Comparison of ENCODE assay signal across 29 cellular contexts in genomic region chr20:56780266-56780665, GRCh38.
DNase-seq lines count a peak whose midpoint lies in the region; ATAC-seq, FAIRE-seq and TF ChIP-seq lines count a peak whose summit lies in the region.
"Had no signal": no experiment of that assay in that cellular context is flagged by ENCODE, and none has a peak within 500 bp of the region (broad histone marks: within the 10 kb centered on the region; RNA-seq: fewer than 3 reads in every experiment).

No MANE protein-coding gene starts in this region.

- peak overlapping the region; percentile 75 for H3K4me2 ChIP-seq in keratinocyte (ENCODE audit: control insufficient read depth, extremely low read depth, insufficient read depth, low read depth, low read length)

- dilution Hi-C loops in keratinocyte (cut with MboI; ENCODE audit: extremely low pct_ligation_motif_present, low sequenced_read_pairs) = no loop called here

- H4K20me1 ChIP-seq in keratinocyte (ENCODE audit: control insufficient read depth, extremely low read depth, insufficient read depth, low read length) = no peaks in the 10 kb centered on the region

- intact Hi-C loops in vagina (cut with DNase I) (no loop called here), lower lobe of right lung (cut with DNase I) (no loop called here)

- no peaks in the 10 kb centered on the region for H3K79me2 ChIP-seq in keratinocyte (ENCODE audit: control insufficient read depth, insufficient read depth, low read length)

- no peaks in the 10 kb centered on the region for H3K9me1 ChIP-seq in keratinocyte (ENCODE audit: control insufficient read depth, extremely low read depth, insufficient read depth, low read length)

- H3K4me3 Mint-ChIP-seq in activated naive CD4-positive, alpha-beta T cell treated with anti-CD3 and anti-CD28 coated beads, Interleukin-2, amount 10 ng/mL, durations not matched to agents 7 days and 5 days = no peak overlapping the region
- H3K4me3 Mint-ChIP-seq in T-helper 2 cell treated with Interferon-gamma antibody and Interleukin-4, amounts not matched to agents 5 μg/mL and 100 μg/mL, for 36 hours = no peak overlapping the region
- H3K4me3 Mint-ChIP-seq: activated B cell treated with CpG ODN at 0.5 μM for 24 hours; activated naive CD8-positive, alpha-beta T cell treated with anti-CD3 and anti-CD28 coated beads, Interleukin-2, amount 10 ng/mL, durations not matched to agents 7 days and 5 days; activated T-cell treated with anti-CD3 and anti-CD28 coated beads, Interleukin-2, amount 50 U/mL, for 24 hours; CD4-positive, alpha-beta memory T cell; stimulated activated naive B cell treated with anti-CD40 and anti-IgM and Interleukin-4, amounts not matched to agents 10 μg/mL and 1 μg/mL and 100 μg/mL, for 72 hours had no signal

- peaks cover 27% of the 10 kb centered on the region for H3K27me3 Mint-ChIP-seq in activated naive CD4-positive, alpha-beta T cell treated with anti-CD3 and anti-CD28 coated beads, Interleukin-2, amount 10 ng/mL, durations not matched to agents 7 days and 5 days
- H3K27me3 Mint-ChIP-seq in T-helper 2 cell treated with Interferon-gamma antibody and Interleukin-4, amounts not matched to agents 5 μg/mL and 100 μg/mL, for 36 hours (ENCODE audit: low read depth) = peaks cover 7% of the 10 kb centered on the region
- H3K27me3 Mint-ChIP-seq: activated naive CD8-positive, alpha-beta T cell treated with anti-CD3 and anti-CD28 coated beads, Interleukin-2, amount 10 ng/mL, durations not matched to agents 7 days and 5 days had no signal

- H3K27ac Mint-ChIP-seq in activated naive CD4-positive, alpha-beta T cell treated with anti-CD3 and anti-CD28 coated beads, Interleukin-2, amount 10 ng/mL, durations not matched to agents 7 days and 5 days = peak overlapping the region; percentile 77
- no peak overlapping the region for H3K27ac Mint-ChIP-seq in T-helper 2 cell treated with Interferon-gamma antibody and Interleukin-4, amounts not matched to agents 5 μg/mL and 100 μg/mL, for 36 hours
- H3K27ac Mint-ChIP-seq: activated B cell treated with CpG ODN at 0.5 μM for 24 hours; activated naive CD8-positive, alpha-beta T cell treated with anti-CD3 and anti-CD28 coated beads, Interleukin-2, amount 10 ng/mL, durations not matched to agents 7 days and 5 days; activated T-cell treated with anti-CD3 and anti-CD28 coated beads, Interleukin-2, amount 50 U/mL, for 24 hours; stimulated activated naive B cell treated with anti-CD40 and anti-IgM and Interleukin-4, amounts not matched to agents 10 μg/mL and 1 μg/mL and 100 μg/mL, for 72 hours had no signal

- TF ChIP-seq POLR2A in vagina (IDR thresholded peaks at IDR 0.05) = no peak

- H3K36me3 ChIP-seq in keratinocyte (ENCODE audit: control insufficient read depth in 2 of 2, extremely low read depth in 1 of 2, insufficient read depth in 2 of 2, low read length in 2 of 2) (no peaks in the 10 kb centered on the region), vagina (no peaks in the 10 kb centered on the region), lower lobe of right lung (no peaks in the 10 kb centered on the region)
- H3K36me3 ChIP-seq: HAP-1, left lung, neutrophil, prostate gland, upper lobe of left lung had no signal

- no peak overlapping the region for H3K4me3 ChIP-seq in keratinocyte (ENCODE audit: control insufficient read depth in 2 of 3, extremely low read depth in 1 of 3, insufficient read depth in 2 of 3, low read depth in 1 of 3, low read length in 3 of 3)
- H3K4me3 ChIP-seq in vagina = no peak overlapping the region
- H3K4me3 ChIP-seq in lower lobe of right lung = no peak overlapping the region
- H3K4me3 ChIP-seq: coronary artery, GM12878, HAP-1, left lung, prostate gland, upper lobe of left lung had no signal

- H3K9ac ChIP-seq in keratinocyte (ENCODE audit: control insufficient read depth, extremely low read depth, insufficient read depth, low read length) = peak overlapping the region; percentile 61

- peak; percentile 34 for FAIRE-seq in keratinocyte (lab: Jason Lieb, UNC)
- FAIRE-seq: astrocyte, GM12878, islet of Langerhans had no signal

- no peak for ATAC-seq in lower lobe of right lung
- ATAC-seq: GM12878; stimulated activated naive B cell treated with anti-CD40 and anti-IgM and Interleukin-4, amounts not matched to agents 10 μg/mL and 1 μg/mL and 100 μg/mL, for 72 hours had no signal

- DNase-seq in activated naive CD4-positive, alpha-beta T cell treated with anti-CD3 and anti-CD28 coated beads, Interleukin-2, amount 10 ng/mL, durations not matched to agents 7 days and 5 days = no peak
- no peak for DNase-seq in activated naive CD4-positive, alpha-beta T cell treated with Interleukin-2 at 50 U/mL for 16 hours
- DNase-seq in RWPE1 (ENCODE audit: low spot score) (no peak), keratinocyte (ENCODE audit: low read depth, low spot score) (no peak), vagina (ENCODE audit: extremely low spot score in 2 of 2) (no peak), lower lobe of right lung (no peak)
- no peak for DNase-seq in T-helper 2 cell treated with Interferon-gamma antibody and Interleukin-4, amounts not matched to agents 5 μg/mL and 100 μg/mL, for 36 hours (ENCODE audit: low spot score)
- no peak for DNase-seq in stimulated activated CD4-positive, alpha-beta T cell treated with anti-CD3 and anti-CD28 coated beads, Interleukin-15, amount 100 ng/mL, for 24 hours
- DNase-seq: activated B cell treated with CpG ODN at 0.5 μM for 24 hours; activated effector memory CD4-positive, alpha-beta T cell treated with anti-CD3 and anti-CD28 coated beads, Interleukin-2, amount 50 U/mL, for 16 hours; activated naive CD8-positive, alpha-beta T cell treated with anti-CD3 and anti-CD28 coated beads, Interleukin-2, amount 10 ng/mL, durations not matched to agents 7 days and 5 days; activated T-cell treated with anti-CD3 and anti-CD28 coated beads, Interleukin-2, amount 50 U/mL, for 24 hours; AML-193; caudate nucleus; CD4-positive, alpha-beta memory T cell; effector CD8-positive, alpha-beta T cell; Kasumi-1; left lung; NCI-H1092; NCI-H1694; stimulated activated naive B cell treated with anti-CD40 and anti-IgM and Interleukin-4, amounts not matched to agents 10 μg/mL and 1 μg/mL and 100 μg/mL, for 72 hours; upper lobe of left lung had no signal

- peaks cover 23% of the 10 kb centered on the region for H3K4me1 Mint-ChIP-seq in activated naive CD4-positive, alpha-beta T cell treated with anti-CD3 and anti-CD28 coated beads, Interleukin-2, amount 10 ng/mL, durations not matched to agents 7 days and 5 days
- peaks cover 4% of the 10 kb centered on the region for H3K4me1 Mint-ChIP-seq in T-helper 2 cell treated with Interferon-gamma antibody and Interleukin-4, amounts not matched to agents 5 μg/mL and 100 μg/mL, for 36 hours (ENCODE audit: low read depth)
- H3K4me1 Mint-ChIP-seq: activated B cell treated with CpG ODN at 0.5 μM for 24 hours; CD4-positive, alpha-beta memory T cell; stimulated activated naive B cell treated with anti-CD40 and anti-IgM and Interleukin-4, amounts not matched to agents 10 μg/mL and 1 μg/mL and 100 μg/mL, for 72 hours had no signal

- POLR2A ChIA-PET in RWPE1 (lab: Yijun Ruan, JAX; ENCODE audit: low non-redundant PET) = interaction anchor here (0.6 kb wide), 1 partner anchor 75 kb away, joined by 3 read pairs; no protein-coding TSS in a partner anchor

- CTCF ChIA-PET in activated naive CD4-positive, alpha-beta T cell treated with anti-CD3 and anti-CD28 coated beads, Interleukin-2, amount 10 ng/mL, durations not matched to agents 7 days and 5 days (lab: Charles Lee) = interaction anchor here (1.2 kb wide), 1 partner anchor 228 kb away, joined by 3 read pairs; no protein-coding TSS in a partner anchor
- CTCF ChIA-PET in RWPE1 (lab: Yijun Ruan, JAX) = interaction anchor here (0.6 to 0.7 kb wide), 3 partner anchors 9 to 74 kb away, joined by 3 read pairs; no protein-coding TSS in a partner anchor

- H3K27me3 ChIP-seq in keratinocyte (ENCODE audit: control insufficient read depth, extremely low read depth, insufficient read depth, low read length) (no peaks in the 10 kb centered on the region), vagina (no peaks in the 10 kb centered on the region), lower lobe of right lung (ENCODE audit: low read depth) (peaks cover 19% of the 10 kb centered on the region)
- H3K27me3 ChIP-seq: neutrophil, upper lobe of left lung had no signal

- no peaks in the 10 kb centered on the region for H3K9me3 ChIP-seq in keratinocyte (ENCODE audit: control insufficient read depth, low read depth, low read length)
- no peaks in the 10 kb centered on the region for H3K9me3 ChIP-seq in vagina
- no peaks in the 10 kb centered on the region for H3K9me3 ChIP-seq in lower lobe of right lung
- H3K9me3 ChIP-seq: left lung, neutrophil, prostate gland, upper lobe of left lung had no signal

- H3K27ac ChIP-seq in RWPE1 = peak overlapping the region; percentile 67
- peak overlapping the region; percentile 58 for H3K27ac ChIP-seq in keratinocyte (ENCODE audit: control insufficient read depth, insufficient read depth, low read length)
- peak overlapping the region; percentile 74 for H3K27ac ChIP-seq in vagina
- H3K27ac ChIP-seq in lower lobe of right lung = no peak overlapping the region
- H3K27ac ChIP-seq: coronary artery, left lung, neutrophil, prostate gland, upper lobe of left lung had no signal

- no peaks in the 10 kb centered on the region for H3K36me3 Mint-ChIP-seq in activated naive CD4-positive, alpha-beta T cell treated with anti-CD3 and anti-CD28 coated beads, Interleukin-2, amount 10 ng/mL, durations not matched to agents 7 days and 5 days
- H3K36me3 Mint-ChIP-seq in T-helper 2 cell treated with Interferon-gamma antibody and Interleukin-4, amounts not matched to agents 5 μg/mL and 100 μg/mL, for 36 hours (ENCODE audit: low read depth) = no peaks in the 10 kb centered on the region
- H3K36me3 Mint-ChIP-seq: activated naive CD8-positive, alpha-beta T cell treated with anti-CD3 and anti-CD28 coated beads, Interleukin-2, amount 10 ng/mL, durations not matched to agents 7 days and 5 days; CD4-positive, alpha-beta memory T cell; stimulated activated naive B cell treated with anti-CD40 and anti-IgM and Interleukin-4, amounts not matched to agents 10 μg/mL and 1 μg/mL and 100 μg/mL, for 72 hours had no signal

- H3K4me1 ChIP-seq in keratinocyte (ENCODE audit: control insufficient read depth, extremely low read depth, insufficient read depth, low read length) = peaks cover 18% of the 10 kb centered on the region
- peaks cover 25% of the 10 kb centered on the region for H3K4me1 ChIP-seq in vagina
- no peaks in the 10 kb centered on the region for H3K4me1 ChIP-seq in lower lobe of right lung
- H3K4me1 ChIP-seq: HAP-1, left lung, prostate gland had no signal

- H2AFZ ChIP-seq in keratinocyte (ENCODE audit: control insufficient read depth, low read length) = peak overlapping the region; percentile 52

- TF ChIP-seq CTCF in RWPE1 (conservative IDR thresholded peaks at IDR 0.05; ENCODE audit: low read depth) (no peak), keratinocyte (optimal IDR thresholded peaks at IDR 0.05 in 1 of 3, IDR thresholded peaks at IDR 0.05 in 1 of 3, conservative IDR thresholded peaks at IDR 0.05 in 1 of 3; ENCODE audit: extremely low read depth in 1 of 3, insufficient read depth in 2 of 3, low read length in 3 of 3) (no peak), vagina (IDR thresholded peaks at IDR 0.05) (no peak), lower lobe of right lung (IDR thresholded peaks at IDR 0.05) (no peak)

- H3K9me3 Mint-ChIP-seq in activated naive CD4-positive, alpha-beta T cell treated with anti-CD3 and anti-CD28 coated beads, Interleukin-2, amount 10 ng/mL, durations not matched to agents 7 days and 5 days = no peaks in the 10 kb centered on the region
- H3K9me3 Mint-ChIP-seq in T-helper 2 cell treated with Interferon-gamma antibody and Interleukin-4, amounts not matched to agents 5 μg/mL and 100 μg/mL, for 36 hours = no peaks in the 10 kb centered on the region
- H3K9me3 Mint-ChIP-seq: activated B cell treated with CpG ODN at 0.5 μM for 24 hours; activated naive CD8-positive, alpha-beta T cell treated with anti-CD3 and anti-CD28 coated beads, Interleukin-2, amount 10 ng/mL, durations not matched to agents 7 days and 5 days; activated T-cell treated with anti-CD3 and anti-CD28 coated beads, Interleukin-2, amount 50 U/mL, for 24 hours; CD4-positive, alpha-beta memory T cell; stimulated activated naive B cell treated with anti-CD40 and anti-IgM and Interleukin-4, amounts not matched to agents 10 μg/mL and 1 μg/mL and 100 μg/mL, for 72 hours had no signal
